ENCODE assay signal across 19 cellular contexts in the genomic region with DNA sequence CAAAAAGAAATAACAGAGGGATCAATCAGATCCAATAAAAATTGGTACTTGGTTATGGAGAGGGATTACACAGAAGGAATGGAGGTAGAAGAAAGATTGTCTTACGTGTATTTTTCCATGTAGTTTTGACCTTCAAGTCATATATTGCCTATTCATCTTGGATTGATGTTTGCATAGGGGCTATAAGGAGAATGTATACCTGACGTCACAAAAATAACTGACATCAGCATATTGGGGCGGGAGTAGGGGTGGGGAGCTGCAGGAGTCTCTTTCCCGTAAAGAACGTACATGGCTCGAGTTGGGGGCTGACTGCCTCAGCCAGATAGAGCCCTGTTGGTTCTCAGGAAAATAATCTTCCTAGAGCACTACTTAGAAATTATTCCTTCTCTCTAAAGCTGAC.
"Had no signal": no experiment of that assay in that cellular context is flagged by ENCODE, and none has a peak within 500 bp of the region (broad histone marks: within the 10 kb centered on the region; RNA-seq: fewer than 3 reads in every experiment).

No MANE protein-coding gene starts in this region.

- H3K9me3 Mint-ChIP-seq: activated B cell treated with CpG ODN at 0.5 μM for 24 hours; activated naive CD8-positive, alpha-beta T cell treated with anti-CD3 and anti-CD28 coated beads for 36 hours; nephron had no signal

- H3K27me3 ChIP-seq: body of pancreas, colonic mucosa, thyroid gland, uterus had no signal

- H3K4me2 ChIP-seq: SK-N-SH had no signal

- H3K4me1 Mint-ChIP-seq: nephron had no signal

- H3K4me1 ChIP-seq: uterus had no signal

- H3K9ac ChIP-seq: SK-N-SH had no signal

- H3K27ac ChIP-seq: colonic mucosa, uterus had no signal

- H3K4me3 ChIP-seq: body of pancreas, colonic mucosa, prostate gland, thyroid gland, uterus had no signal

- FAIRE-seq: endothelial cell of umbilical vein, TTC549 had no signal

- H3K4me3 Mint-ChIP-seq: activated B cell treated with CpG ODN at 0.5 μM for 24 hours; activated naive CD8-positive, alpha-beta T cell treated with anti-CD3 and anti-CD28 coated beads for 36 hours; nephron had no signal

- H3K9me3 ChIP-seq: body of pancreas, colonic mucosa, prostate gland, SK-N-SH, thyroid gland, uterus had no signal

- H3K27ac Mint-ChIP-seq: activated naive CD8-positive, alpha-beta T cell treated with anti-CD3 and anti-CD28 coated beads for 36 hours; nephron had no signal

- H3K36me3 ChIP-seq: colonic mucosa, prostate gland, thyroid gland, uterus had no signal

- ATAC-seq: body of pancreas had no signal

- DNase-seq: activated B cell treated with CpG ODN at 0.5 μM for 24 hours; activated CD4-positive, alpha-beta T cell treated with anti-CD3 and anti-CD28 coated beads, Interleukin-2, amount 50 U/mL, for 1 hour; activated effector memory CD4-positive, alpha-beta T cell treated with Interleukin-2 at 50 U/mL for 16 hours; activated naive CD8-positive, alpha-beta T cell treated with anti-CD3 and anti-CD28 coated beads for 36 hours; activated T-cell treated with anti-CD3 and anti-CD28 coated beads for 4 hours; amygdala; body of pancreas; central memory CD4-positive, alpha-beta T cell; colonic mucosa; foreskin fibroblast; glutamatergic neuron; mesendoderm; SK-N-SH; uterus had no signal

- H3K36me3 Mint-ChIP-seq: activated naive CD8-positive, alpha-beta T cell treated with anti-CD3 and anti-CD28 coated beads for 36 hours had no signal

- H3K27me3 Mint-ChIP-seq: activated B cell treated with CpG ODN at 0.5 μM for 24 hours; activated naive CD8-positive, alpha-beta T cell treated with anti-CD3 and anti-CD28 coated beads for 36 hours had no signal
